In the genomic region with DNA sequence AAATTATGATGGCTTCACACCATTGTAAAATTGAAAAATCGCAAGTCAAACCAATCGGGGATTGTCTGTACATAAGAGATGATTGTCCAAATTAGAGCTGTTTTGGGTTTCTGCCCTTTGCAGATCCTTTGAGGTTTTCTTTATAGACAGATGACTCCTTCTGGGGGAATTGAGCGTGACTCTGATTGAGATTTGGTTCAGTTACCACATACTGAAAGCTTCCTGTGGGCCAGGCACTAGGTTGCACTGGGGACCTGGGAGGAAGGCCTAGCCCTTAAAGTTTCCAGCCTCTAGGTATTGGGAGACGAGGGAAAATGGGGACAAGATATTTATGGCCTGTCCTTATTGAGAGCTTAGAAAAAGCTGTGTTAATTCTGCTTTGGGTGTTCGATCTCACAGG, we compare ENCODE assay signal across 19 cellular contexts. TPM values are rescaled to one million over a fixed set of nuclear protein-coding genes. Genes with fewer than 3 reads are reported as not detected.
DNase-seq lines count a peak whose midpoint lies in the region; ATAC-seq and TF ChIP-seq lines count a peak whose summit lies in the region.
"Had no signal": no experiment of that assay in that cellular context is flagged by ENCODE, and none has a peak within 500 bp of the region (broad histone marks: within the 10 kb centered on the region; RNA-seq: fewer than 3 reads in every experiment).

No MANE protein-coding gene starts in this region.

- no peak overlapping the region for H2BK12ac ChIP-seq in trophoblast cell (ENCODE audit: low read length)

- no peak overlapping the region for H4K91ac ChIP-seq in trophoblast cell (ENCODE audit: low read depth, low read length)

- no CpG with 5 or more reads among the region's 5 CpGs for WGBS in trophoblast cell (ENCODE audit: extremely low coverage, insufficient coverage, insufficient read length)

- H3K36me3 Mint-ChIP-seq in activated CD4-positive, alpha-beta memory T cell treated with anti-CD3 and anti-CD28 coated beads for 36 hours, result peaks cover 12% of the 10 kb centered on the region
- H3K36me3 Mint-ChIP-seq in activated CD4-positive, alpha-beta memory T cell treated with anti-CD3 and anti-CD28 coated beads, Interleukin-2, amount 10 ng/mL, durations not matched to agents 7 days and 5 days (ENCODE audit: low read depth), result peaks cover 24% of the 10 kb centered on the region
- H3K36me3 Mint-ChIP-seq in CD4-positive, CD25-positive, alpha-beta regulatory T cell, result peaks cover 19% of the 10 kb centered on the region
- H3K36me3 Mint-ChIP-seq in activated T-helper 17 cell treated with anti-CD3 and anti-CD28 coated beads, Interleukin-2, amount 50 U/mL, for 72 hours (ENCODE audit: low read depth), result peaks cover 61% of the 10 kb centered on the region

- no peak overlapping the region for H2BK120ac ChIP-seq in trophoblast cell (ENCODE audit: insufficient read depth, low read length, poor library complexity)

- H3K36me3 ChIP-seq in CD4-positive, CD25-positive, alpha-beta regulatory T cell (ENCODE audit: control insufficient read depth, insufficient read depth, low read length), result peaks cover 6% of the 10 kb centered on the region
- peaks cover 0 to 2% of the 10 kb centered on the region in 2 experiments for H3K36me3 ChIP-seq in trophoblast cell (ENCODE audit: control insufficient read depth in 1 of 2, insufficient read depth in 2 of 2, low read length in 2 of 2)
- no peaks in the 10 kb centered on the region for H3K36me3 ChIP-seq in Peyer's patch

- CTCF ChIA-PET in activated CD4-positive, alpha-beta memory T cell treated with anti-CD3 and anti-CD28 coated beads for 36 hours (lab: Charles Lee), result no interaction called here
- CTCF ChIA-PET in activated CD4-positive, alpha-beta memory T cell treated with anti-CD3 and anti-CD28 coated beads, Interleukin-2, amount 10 ng/mL, durations not matched to agents 7 days and 5 days (lab: Charles Lee), result no interaction called here

- no peaks in the 10 kb centered on the region for H3K9me3 Mint-ChIP-seq in activated CD4-positive, alpha-beta memory T cell treated with anti-CD3 and anti-CD28 coated beads for 36 hours
- no peaks in the 10 kb centered on the region for H3K9me3 Mint-ChIP-seq in activated CD4-positive, alpha-beta memory T cell treated with anti-CD3 and anti-CD28 coated beads, Interleukin-2, amount 10 ng/mL, durations not matched to agents 7 days and 5 days
- H3K9me3 Mint-ChIP-seq in CD4-positive, CD25-positive, alpha-beta regulatory T cell, result peaks cover 0 to 1% (median 0%) of the 10 kb centered on the region in 7 donors
- H3K9me3 Mint-ChIP-seq in activated T-helper 17 cell treated with anti-CD3 and anti-CD28 coated beads, Interleukin-2, amount 50 U/mL, for 72 hours, result no peaks in the 10 kb centered on the region
- H3K9me3 Mint-ChIP-seq: CD14-positive monocyte, HFFc6 had no signal

- intact Hi-C loops in activated CD4-positive, alpha-beta memory T cell treated with anti-CD3 and anti-CD28 coated beads for 36 hours (cut with micrococcal nuclease), result no loop called here

- no peak overlapping the region for H2AK5ac ChIP-seq in trophoblast cell (ENCODE audit: low read length)

- no peak overlapping the region for H3K18ac ChIP-seq in trophoblast cell (ENCODE audit: low read length)

- H3K4me3 Mint-ChIP-seq in activated CD4-positive, alpha-beta memory T cell treated with anti-CD3 and anti-CD28 coated beads for 36 hours, result no peak overlapping the region
- H3K4me3 Mint-ChIP-seq in activated CD4-positive, alpha-beta memory T cell treated with anti-CD3 and anti-CD28 coated beads, Interleukin-2, amount 10 ng/mL, durations not matched to agents 7 days and 5 days, result no peak overlapping the region
- H3K4me3 Mint-ChIP-seq in CD4-positive, CD25-positive, alpha-beta regulatory T cell, result peak overlapping the region in 2 of 4 donors; percentile 1 to 4
- peak overlapping the region; percentile 5 for H3K4me3 Mint-ChIP-seq in activated T-helper 17 cell treated with anti-CD3 and anti-CD28 coated beads, Interleukin-2, amount 50 U/mL, for 72 hours
- H3K4me3 Mint-ChIP-seq: CD14-positive monocyte, HFFc6 had no signal

- H2BK5ac ChIP-seq in trophoblast cell (ENCODE audit: low read depth, low read length, poor library complexity), result no peak overlapping the region

- ATAC-seq in CD4-positive, CD25-positive, alpha-beta regulatory T cell (ENCODE audit: low read depth in 2 of 2), result no peak
- ATAC-seq in activated T-helper 17 cell treated with anti-CD3 and anti-CD28 coated beads, Interleukin-2, amount 50 U/mL, for 72 hours (replicated peaks), result peak; percentile 49
- ATAC-seq in HG03457 (IDR thresholded peaks at IDR 0.05; ENCODE audit: unreplicated experiment), result no peak
- no peak for ATAC-seq in HG02852 (IDR thresholded peaks at IDR 0.05; ENCODE audit: unreplicated experiment)
- ATAC-seq: Right ventricle myocardium inferior had no signal

- peaks cover 7% of the 10 kb centered on the region for H3K79me2 ChIP-seq in trophoblast cell (ENCODE audit: control insufficient read depth, insufficient read depth, low read length, poor library complexity)

- TF ChIP-seq CTCF in Peyer's patch (IDR thresholded peaks at IDR 0.05), result no peak

- no peaks in the 10 kb centered on the region for H3K27me3 ChIP-seq in CD4-positive, CD25-positive, alpha-beta regulatory T cell (ENCODE audit: control insufficient read depth, insufficient read depth, low read length)
- H3K27me3 ChIP-seq in trophoblast cell (ENCODE audit: insufficient read depth, low read length), result no peaks in the 10 kb centered on the region
- H3K27me3 ChIP-seq in Peyer's patch, result no peaks in the 10 kb centered on the region
- H3K27me3 ChIP-seq: MG63 had no signal

- no peak overlapping the region for H3K9ac ChIP-seq in trophoblast cell (ENCODE audit: low read length)

- H3K4me3 ChIP-seq in CD4-positive, CD25-positive, alpha-beta regulatory T cell (ENCODE audit: low read depth, low read length), result no peak overlapping the region
- H3K4me3 ChIP-seq in trophoblast cell (ENCODE audit: low read depth, low read length) (no peak overlapping the region), Peyer's patch (no peak overlapping the region)
- H3K4me3 ChIP-seq: MG63 had no signal

- H3K4me1 Mint-ChIP-seq in activated CD4-positive, alpha-beta memory T cell treated with anti-CD3 and anti-CD28 coated beads for 36 hours (ENCODE audit: low read depth), result peaks cover 56% of the 10 kb centered on the region
- peaks cover 37% of the 10 kb centered on the region for H3K4me1 Mint-ChIP-seq in activated CD4-positive, alpha-beta memory T cell treated with anti-CD3 and anti-CD28 coated beads, Interleukin-2, amount 10 ng/mL, durations not matched to agents 7 days and 5 days
- H3K4me1 Mint-ChIP-seq in CD4-positive, CD25-positive, alpha-beta regulatory T cell, result peaks cover 19 to 72% (median 53%) of the 10 kb centered on the region in 4 donors
- peaks cover 33% of the 10 kb centered on the region for H3K4me1 Mint-ChIP-seq in activated T-helper 17 cell treated with anti-CD3 and anti-CD28 coated beads, Interleukin-2, amount 50 U/mL, for 72 hours

- peaks cover 33% of the 10 kb centered on the region for H3K4me1 ChIP-seq in CD4-positive, CD25-positive, alpha-beta regulatory T cell (ENCODE audit: control insufficient read depth, insufficient read depth, low read length, poor library complexity, severe bottlenecking)
- no peaks in the 10 kb centered on the region for H3K4me1 ChIP-seq in trophoblast cell (ENCODE audit: control insufficient read depth in 1 of 2, insufficient read depth in 2 of 2, low read length in 2 of 2)
- H3K4me1 ChIP-seq in Peyer's patch, result peaks cover 6 to 21% (median 16%) of the 10 kb centered on the region in 4 donors

- peak overlapping the region; percentile 18 for H3K27ac Mint-ChIP-seq in activated CD4-positive, alpha-beta memory T cell treated with anti-CD3 and anti-CD28 coated beads for 36 hours
- no peak overlapping the region for H3K27ac Mint-ChIP-seq in activated CD4-positive, alpha-beta memory T cell treated with anti-CD3 and anti-CD28 coated beads, Interleukin-2, amount 10 ng/mL, durations not matched to agents 7 days and 5 days
- H3K27ac Mint-ChIP-seq in CD4-positive, CD25-positive, alpha-beta regulatory T cell, result peak overlapping the region in 2 of 3 donors; percentile 27 to 65
- H3K27ac Mint-ChIP-seq in activated T-helper 17 cell treated with anti-CD3 and anti-CD28 coated beads, Interleukin-2, amount 50 U/mL, for 72 hours, result peak overlapping the region; percentile 18
- H3K27ac Mint-ChIP-seq: HFFc6 had no signal

- no peaks in the 10 kb centered on the region for H3K27me3 Mint-ChIP-seq in activated CD4-positive, alpha-beta memory T cell treated with anti-CD3 and anti-CD28 coated beads for 36 hours
- no peaks in the 10 kb centered on the region for H3K27me3 Mint-ChIP-seq in activated CD4-positive, alpha-beta memory T cell treated with anti-CD3 and anti-CD28 coated beads, Interleukin-2, amount 10 ng/mL, durations not matched to agents 7 days and 5 days
- H3K27me3 Mint-ChIP-seq in CD4-positive, CD25-positive, alpha-beta regulatory T cell, result no peaks in the 10 kb centered on the region
- no peaks in the 10 kb centered on the region for H3K27me3 Mint-ChIP-seq in activated T-helper 17 cell treated with anti-CD3 and anti-CD28 coated beads, Interleukin-2, amount 50 U/mL, for 72 hours

- no peak overlapping the region for H3K14ac ChIP-seq in trophoblast cell (ENCODE audit: low read length)

- POLR2A ChIA-PET in activated CD4-positive, alpha-beta memory T cell treated with anti-CD3 and anti-CD28 coated beads for 36 hours (lab: Charles Lee), result interaction anchor here (0.9 to 1.3 kb wide), 2 partner anchors 9 to 46 kb away, joined by 3 read pairs; a partner anchor contains a TSS
- POLR2A ChIA-PET in activated CD4-positive, alpha-beta memory T cell treated with anti-CD3 and anti-CD28 coated beads, Interleukin-2, amount 10 ng/mL, durations not matched to agents 7 days and 5 days (lab: Charles Lee), result interaction anchor here (1.5 kb wide), 1 partner anchor 9 kb away, joined by 5 read pairs; a partner anchor contains a TSS

- peak overlapping the region; percentile 84 for H3K4ac ChIP-seq in trophoblast cell (ENCODE audit: low read depth, low read length)

- no peaks in the 10 kb centered on the region for H3K9me3 ChIP-seq in CD4-positive, CD25-positive, alpha-beta regulatory T cell (ENCODE audit: control insufficient read depth in 2 of 2, low read length in 2 of 2)
- H3K9me3 ChIP-seq in trophoblast cell (ENCODE audit: insufficient read depth, low read depth, low read length), result no peaks in the 10 kb centered on the region
- no peaks in the 10 kb centered on the region for H3K9me3 ChIP-seq in Peyer's patch
- H3K9me3 ChIP-seq: MG63 had no signal

- H3K4me2 ChIP-seq in trophoblast cell (ENCODE audit: low read length), result no peak overlapping the region

- DNase-seq in activated CD4-positive, alpha-beta memory T cell treated with anti-CD3 and anti-CD28 coated beads for 36 hours, result no peak
- no peak for DNase-seq in activated CD4-positive, alpha-beta memory T cell treated with anti-CD3 and anti-CD28 coated beads, Interleukin-2, amount 10 ng/mL, durations not matched to agents 7 days and 5 days
- no peak for DNase-seq in CD4-positive, CD25-positive, alpha-beta regulatory T cell
- no peak for DNase-seq in trophoblast cell
- DNase-seq in Peyer's patch, result no peak
- DNase-seq: DND-41, GDM1, HFFc6, KG1, MG63, NCI-H1105, NCI-H187 treated with DMSO at 0.1 percent for 48 hours, NCI-H446, NCI-H748 treated with DMSO at 0.1 percent for 48 hours had no signal

- H4K12ac ChIP-seq in trophoblast cell (ENCODE audit: low read depth, low read length), result no peak overlapping the region

- no peak overlapping the region for H3K27ac ChIP-seq in CD4-positive, CD25-positive, alpha-beta regulatory T cell (ENCODE audit: insufficient read depth, low read length, poor library complexity, severe bottlenecking)
- H3K27ac ChIP-seq in trophoblast cell (ENCODE audit: low read depth, low read length), result no peak overlapping the region
- H3K27ac ChIP-seq in Peyer's patch, result no peak overlapping the region

- H3K23ac ChIP-seq in trophoblast cell (ENCODE audit: low read length), result no peak overlapping the region

- no peak overlapping the region for H4K8ac ChIP-seq in trophoblast cell (ENCODE audit: low read depth, low read length)

- TF ChIP-seq POLR2A in Peyer's patch (IDR thresholded peaks at IDR 0.05), result no peak

- H2AFZ ChIP-seq in trophoblast cell (ENCODE audit: insufficient read depth, low read length, poor library complexity), result no peak overlapping the region

- H3K79me1 ChIP-seq in trophoblast cell (ENCODE audit: low read length), result no peaks in the 10 kb centered on the region

RNA-seq across cellular contexts. Expression of a gene that starts 9.2 kb away (rescaled TPM):
- 10 to 100 TPM; 34.6 to 37.0 TPM for total RNA-seq in activated CD4-positive, alpha-beta memory T cell treated with anti-CD3 and anti-CD28 coated beads for 36 hours
- total RNA-seq in activated CD4-positive, alpha-beta memory T cell treated with anti-CD3 and anti-CD28 coated beads, Interleukin-2, amount 10 ng/mL, durations not matched to agents 7 days and 5 days, result 10 to 100 TPM; 31.3 to 31.5 TPM
- total RNA-seq in CD4-positive, CD25-positive, alpha-beta regulatory T cell, result 25.7 TPM
- 10 to 100 TPM; 18.9 to 25.2 (median 21.0) TPM for polyA plus RNA-seq in CD4-positive, CD25-positive, alpha-beta regulatory T cell
- 10 to 100 TPM; 43.2 to 48.2 TPM for total RNA-seq in activated T-helper 17 cell treated with anti-CD3 and anti-CD28 coated beads, Interleukin-2, amount 50 U/mL, for 72 hours
- polyA plus RNA-seq in trophoblast cell (2013), result 34.8 and 35.3 TPM in 2 replicates
- 10 to 100 TPM; 24.6 to 30.8 (median 29.4) TPM for total RNA-seq in Peyer's patch
